In genomic region chr11:47948137-47948536, GRCh38 we compare ENCODE assay signal across 2 cellular contexts.
TF ChIP-seq lines count a peak whose summit lies in the region.

No MANE protein-coding gene starts in this region.

TF ChIP-seq in IMR-90, 13 proteins besides CTCF, POLR2A, EP300 and RAD21:
- TF ChIP-seq NFE2L2 (IDR thresholded peaks at IDR 0.05; ENCODE audit: low read depth, low read length): no peak
- no peak for TF ChIP-seq CHD1 (IDR thresholded peaks at IDR 0.05; ENCODE audit: low read depth, low read length)
- no peak for TF ChIP-seq FOS (IDR thresholded peaks at IDR 0.05; ENCODE audit: low read depth, low read length)
TF ChIP-seq in IMR-90: peak in this region for 0.

TF ChIP-seq in H1, 55 proteins besides CTCF, POLR2A, EP300 and RAD21:
- no peak for TF ChIP-seq ZNF274 (IDR thresholded peaks at IDR 0.05; ENCODE audit: borderline replicate concordance, extremely low read depth, low read length)
- peak; percentile 75; the same call in 1 of the 2 replicates for TF ChIP-seq SP1 (IDR thresholded peaks at IDR 0.05; ENCODE audit: low read depth, low read length)
- no peak for TF ChIP-seq EZH2 (IDR thresholded peaks at IDR 0.05; ENCODE audit: low read depth, low read length, severe bottlenecking)
- TF ChIP-seq CHD1 (IDR thresholded peaks at IDR 0.05; ENCODE audit: low read depth, low read length): no peak
- no peak for TF ChIP-seq CBX5 (IDR thresholded peaks at IDR 0.05; ENCODE audit: low read depth, low read length)
- no peak for TF ChIP-seq NRF1 (IDR thresholded peaks at IDR 0.05; ENCODE audit: low read depth, low read length)
- no peak for TF ChIP-seq POLR2AphosphoS5 (IDR thresholded peaks at IDR 0.05; ENCODE audit: low read depth, low read length)
TF ChIP-seq in H1: peak in this region for 1.
